8 cellular contexts compared by ENCODE assay signal in genomic region chr9:15295761-15296405, GRCh38. TPM values are rescaled to one million over a fixed set of nuclear protein-coding genes. Genes with fewer than 3 reads are reported as not detected.
DNase-seq lines count a peak whose midpoint lies in the region; ATAC-seq, FAIRE-seq and TF ChIP-seq lines count a peak whose summit lies in the region.

No MANE protein-coding gene starts in this region.

- H2BK15ac ChIP-seq in neuronal stem cell (ENCODE audit: low read length), result no peak overlapping the region

- no peaks in the 10 kb centered on the region for H3K27me3 ChIP-seq in SU-DHL-6 (ENCODE audit: low read length)
- H3K27me3 ChIP-seq in endothelial cell of umbilical vein (ENCODE audit: control insufficient read depth in 2 of 2, insufficient read depth in 2 of 2, low read length in 2 of 2), result no peaks in the 10 kb centered on the region
- no peaks in the 10 kb centered on the region for H3K27me3 ChIP-seq in neuronal stem cell (ENCODE audit: control insufficient read depth in 3 of 3, insufficient read depth in 3 of 3, low read depth in 1 of 3, low read length in 3 of 3)

- no peaks in the 10 kb centered on the region for H3K9me1 ChIP-seq in endothelial cell of umbilical vein (replicated peaks; ENCODE audit: control insufficient read depth, extremely low read depth, insufficient read depth, low read length)

- intact Hi-C loops in endothelial cell of umbilical vein (cut with micrococcal nuclease), result loop anchor here (1.0 to 2.0 kb wide), 3 partner anchors 11 to 127 kb away; partner anchors contain the start of genes SNAPC3 and TTC39B

- DNase-seq in endothelial cell of umbilical vein (ENCODE audit: low read depth, low spot score), result peak; percentile 87
- no peak for DNase-seq in neuronal stem cell (ENCODE audit: low spot score)
- DNase-seq in GOT3 (lab: John Stamatoyannopoulos, UW), result no peak
- no peak for DNase-seq in ecto neural progenitor cell (ENCODE audit: low spot score)

- TF ChIP-seq CTCF in SU-DHL-6 (IDR thresholded peaks at IDR 0.05; ENCODE audit: insufficient read depth, low read length, poor library complexity, severe bottlenecking) (no peak), endothelial cell of umbilical vein (IDR thresholded peaks at IDR 0.05; ENCODE audit: extremely low read depth in 1 of 2, insufficient read depth in 1 of 2, low read depth in 1 of 2, low read length in 2 of 2) (no peak)

- H3K79me2 ChIP-seq in SU-DHL-6 (ENCODE audit: insufficient read depth, low read length) (no peaks in the 10 kb centered on the region), endothelial cell of umbilical vein (ENCODE audit: control insufficient read depth, insufficient read depth, low read length) (no peaks in the 10 kb centered on the region)

- H2AK5ac ChIP-seq in neuronal stem cell (ENCODE audit: low read depth, low read length), result no peak overlapping the region

- no peak overlapping the region for H2BK120ac ChIP-seq in neuronal stem cell (ENCODE audit: low read depth, low read length)

- no peak overlapping the region for H3K4ac ChIP-seq in neuronal stem cell (ENCODE audit: low read length)

- CTCF ChIA-PET in endothelial cell of umbilical vein (lab: Charles Lee), result interaction anchor here (1.1 to 1.9 kb wide), 4 partner anchors 9 to 47 kb away, joined by 3 to 9 read pairs (median 6); partner anchors contain the start of gene TTC39B

- H3K4me3 ChIP-seq in GM08714 (ENCODE audit: low read length) (peak overlapping the region; percentile 62; the same call in 1 of the 2 replicates), SU-DHL-6 (ENCODE audit: insufficient read depth, low read length, poor library complexity, severe bottlenecking) (no peak overlapping the region), endothelial cell of umbilical vein (replicated peaks in 1 of 3; ENCODE audit: insufficient read depth in 1 of 3, low read depth in 1 of 3, low read length in 3 of 3) (peak overlapping the region; percentile 29 to 85 (median 55)), neuronal stem cell (ENCODE audit: low read length in 2 of 2) (no peak overlapping the region)

- TSS peak; percentile 88 for BruUV-seq in endothelial cell of umbilical vein (replicated peaks; lab: Mats Ljungman, UMichigan)

- peak; percentile 94 for FAIRE-seq in endothelial cell of umbilical vein (lab: Jason Lieb, UNC)

- H3K14ac ChIP-seq in neuronal stem cell (ENCODE audit: low read length), result no peak overlapping the region

- no peaks in the 10 kb centered on the region for H3K36me3 ChIP-seq in SU-DHL-6 (ENCODE audit: low read length)
- H3K36me3 ChIP-seq in endothelial cell of umbilical vein (ENCODE audit: control insufficient read depth in 2 of 2, extremely low read depth in 1 of 2, insufficient read depth in 2 of 2, low read length in 2 of 2), result no peaks in the 10 kb centered on the region
- H3K36me3 ChIP-seq in neuronal stem cell (replicated peaks in 1 of 2; ENCODE audit: control insufficient read depth in 2 of 2, insufficient read depth in 2 of 2, low read length in 2 of 2), result peaks cover 0 to 1% of the 10 kb centered on the region in 2 donors

- POLR2A ChIA-PET in endothelial cell of umbilical vein (lab: Charles Lee), result no interaction called here

- no peak overlapping the region for H3K9ac ChIP-seq in SU-DHL-6 (ENCODE audit: low read length)
- peak overlapping the region; percentile 89 for H3K9ac ChIP-seq in endothelial cell of umbilical vein (replicated peaks; ENCODE audit: extremely low read depth, insufficient read depth, low read length)
- no peak overlapping the region for H3K9ac ChIP-seq in neuronal stem cell (ENCODE audit: low read depth, low read length, poor library complexity)

- H3K9me2 ChIP-seq in SU-DHL-6 (replicated peaks; ENCODE audit: insufficient read depth, low read length), result no peaks in the 10 kb centered on the region

- dilution Hi-C loops in endothelial cell of umbilical vein (cut with MboI; ENCODE audit: extremely low pct_ligation_motif_present, low sequenced_read_pairs), result no loop called here

- H3K4me2 ChIP-seq in SU-DHL-6 (ENCODE audit: low read depth, low read length, poor library complexity, severe bottlenecking) (peak overlapping the region; percentile 26), endothelial cell of umbilical vein (ENCODE audit: insufficient read depth, low read length) (peak overlapping the region; percentile 95), neuronal stem cell (ENCODE audit: insufficient read depth, low read length, poor library complexity, severe bottlenecking) (no peak overlapping the region)

- H2BK12ac ChIP-seq in neuronal stem cell (ENCODE audit: low read length), result no peak overlapping the region

- H2BK5ac ChIP-seq in neuronal stem cell (ENCODE audit: low read length), result no peak overlapping the region

- H3K18ac ChIP-seq in neuronal stem cell (ENCODE audit: low read length), result no peak overlapping the region

- H3K9me3 ChIP-seq in SU-DHL-6 (ENCODE audit: insufficient read depth, low read length) (no peaks in the 10 kb centered on the region), endothelial cell of umbilical vein (replicated peaks; ENCODE audit: control insufficient read depth, insufficient read depth, low read length) (no peaks in the 10 kb centered on the region), neuronal stem cell (replicated peaks in 1 of 2; ENCODE audit: control insufficient read depth in 2 of 2, insufficient read depth in 1 of 2, low read depth in 1 of 2, low read length in 2 of 2) (peaks cover 3 to 10% of the 10 kb centered on the region in 2 donors)

- no peak overlapping the region for H4K91ac ChIP-seq in neuronal stem cell (ENCODE audit: low read depth, low read length, poor library complexity)

- H3K23ac ChIP-seq in neuronal stem cell (ENCODE audit: low read depth, low read length, poor library complexity), result no peak overlapping the region

- no peak overlapping the region for H2AFZ ChIP-seq in SU-DHL-6 (ENCODE audit: low read depth, low read length, severe bottlenecking)
- H2AFZ ChIP-seq in endothelial cell of umbilical vein (ENCODE audit: low read depth, low read length), result peak overlapping the region; percentile 74
- peak overlapping the region; percentile 57 for H2AFZ ChIP-seq in neuronal stem cell (ENCODE audit: low read length)

- H4K20me1 ChIP-seq in SU-DHL-6 (ENCODE audit: low read depth, low read length) (no peaks in the 10 kb centered on the region), endothelial cell of umbilical vein (replicated peaks; ENCODE audit: control insufficient read depth, extremely low read depth, insufficient read depth, low read length) (no peaks in the 10 kb centered on the region)

- H3F3A ChIP-seq in SU-DHL-6 (ENCODE audit: insufficient read depth), result no peaks in the 10 kb centered on the region

- ATAC-seq in HG02759 (IDR thresholded peaks at IDR 0.05; ENCODE audit: unreplicated experiment) (peak; percentile 34), GM21576 (IDR thresholded peaks at IDR 0.05; ENCODE audit: unreplicated experiment) (no peak)

- no peaks in the 10 kb centered on the region for H3K79me1 ChIP-seq in neuronal stem cell (ENCODE audit: low read depth, low read length)

- no CpG with 5 or more reads among the region's 4 CpGs for WGBS in neuronal stem cell (ENCODE audit: extremely low coverage in 2 of 2, insufficient read length in 2 of 2, insufficient replicate concordance in 1 of 2), 2 donors

- no peak overlapping the region for H4K8ac ChIP-seq in neuronal stem cell (ENCODE audit: low read depth, low read length)

- H3K4me1 ChIP-seq in endothelial cell of umbilical vein (ENCODE audit: control insufficient read depth, extremely low read depth, insufficient read depth, low read length), result peaks cover 9% of the 10 kb centered on the region
- peaks cover 2 to 9% of the 10 kb centered on the region in 2 donors for H3K4me1 ChIP-seq in neuronal stem cell (ENCODE audit: control insufficient read depth in 2 of 2, insufficient read depth in 1 of 2, low read depth in 1 of 2, low read length in 2 of 2)

- H3K27ac ChIP-seq in SU-DHL-6 (ENCODE audit: low read depth, low read length) (no peak overlapping the region), endothelial cell of umbilical vein (ENCODE audit: insufficient read depth, low read depth, low read length) (peak overlapping the region; percentile 90), neuronal stem cell (replicated peaks; ENCODE audit: low read length) (no peak overlapping the region)

- no peak for TF ChIP-seq POLR2A in endothelial cell of umbilical vein (IDR thresholded peaks at IDR 0.05; ENCODE audit: low read depth, low read length)

TF ChIP-seq in endothelial cell of umbilical vein, 7 proteins besides CTCF, POLR2A, EP300 and RAD21:
- TF ChIP-seq GATA2 (IDR thresholded peaks at IDR 0.05; ENCODE audit: insufficient read depth, insufficient read length, low read depth, low read length) (no peak), POLR2AphosphoS5 (IDR thresholded peaks at IDR 0.05; ENCODE audit: insufficient read depth, low read depth, low read length) (peak; percentile 16), FOS (IDR thresholded peaks at IDR 0.05; ENCODE audit: borderline replicate concordance, insufficient read depth, low read length) (peak; percentile 61), EZH2 (IDR thresholded peaks at IDR 0.05; ENCODE audit: borderline replicate concordance, low read depth, low read length, severe bottlenecking) (no peak), JUN (IDR thresholded peaks at IDR 0.05; ENCODE audit: borderline replicate concordance, insufficient read depth, insufficient read length, low read depth) (peak; percentile 9), MYC (IDR thresholded peaks at IDR 0.05; ENCODE audit: low read depth, low read length) (no peak)
- TF ChIP-seq, protein P1, sequence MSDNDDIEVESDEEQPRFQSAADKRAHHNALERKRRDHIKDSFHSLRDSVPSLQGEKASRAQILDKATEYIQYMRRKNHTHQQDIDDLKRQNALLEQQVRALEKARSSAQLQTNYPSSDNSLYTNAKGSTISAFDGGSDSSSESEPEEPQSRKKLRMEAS (IDR thresholded peaks at IDR 0.05; ENCODE audit: insufficient read depth, insufficient read length), result no peak

RNA-seq across cellular contexts. Expression of gene TTC39B, which starts 11.1 kb away (rescaled TPM):
- total RNA-seq in endothelial cell of umbilical vein, result 5.4 and 6.8 TPM in 2 replicates
- polyA plus RNA-seq in endothelial cell of umbilical vein, result 0.64 and 1.0 TPM in 2 replicates
- polyA plus RNA-seq in endothelial cell of umbilical vein (2011; cell fraction: cytosol; rRNA removed), result 0.97 and 1.1 TPM in 2 replicates
- polyA plus RNA-seq in endothelial cell of umbilical vein (2011; cell fraction: nucleus; rRNA removed), result 6.7 and 7.6 TPM in 2 replicates
- 5.3 and 6.9 TPM in 2 replicates for polyA plus RNA-seq in endothelial cell of umbilical vein (2012)
- polyA minus RNA-seq in endothelial cell of umbilical vein, result 5.3 and 7.4 TPM in 2 replicates
- 0.31 TPM for polyA minus RNA-seq in endothelial cell of umbilical vein (2011; cell fraction: cytosol; rRNA and poly(A)+ RNA removed)
- polyA minus RNA-seq in endothelial cell of umbilical vein (2011; cell fraction: nucleus; rRNA and poly(A)+ RNA removed), result 9.8 and 14.4 TPM in 2 replicates
- 2.0 TPM for polyA plus RNA-seq in neuronal stem cell (2013, experiment 1 of 2)
- polyA plus RNA-seq in neuronal stem cell (2013, experiment 2 of 2), result 1.7 TPM

Comparison
In these comparisons a context has a peak if more than half of its experiments do, and no peak if none do; other contexts are left out.
1. H3K4me3 ChIP-seq: peak in GM08714 (single experiment) and endothelial cell of umbilical vein (3 of 3); none in SU-DHL-6 (single experiment) and neuronal stem cell (0 of 2).